Comparison of ENCODE assay signal across 8 cellular contexts in the genomic region with DNA sequence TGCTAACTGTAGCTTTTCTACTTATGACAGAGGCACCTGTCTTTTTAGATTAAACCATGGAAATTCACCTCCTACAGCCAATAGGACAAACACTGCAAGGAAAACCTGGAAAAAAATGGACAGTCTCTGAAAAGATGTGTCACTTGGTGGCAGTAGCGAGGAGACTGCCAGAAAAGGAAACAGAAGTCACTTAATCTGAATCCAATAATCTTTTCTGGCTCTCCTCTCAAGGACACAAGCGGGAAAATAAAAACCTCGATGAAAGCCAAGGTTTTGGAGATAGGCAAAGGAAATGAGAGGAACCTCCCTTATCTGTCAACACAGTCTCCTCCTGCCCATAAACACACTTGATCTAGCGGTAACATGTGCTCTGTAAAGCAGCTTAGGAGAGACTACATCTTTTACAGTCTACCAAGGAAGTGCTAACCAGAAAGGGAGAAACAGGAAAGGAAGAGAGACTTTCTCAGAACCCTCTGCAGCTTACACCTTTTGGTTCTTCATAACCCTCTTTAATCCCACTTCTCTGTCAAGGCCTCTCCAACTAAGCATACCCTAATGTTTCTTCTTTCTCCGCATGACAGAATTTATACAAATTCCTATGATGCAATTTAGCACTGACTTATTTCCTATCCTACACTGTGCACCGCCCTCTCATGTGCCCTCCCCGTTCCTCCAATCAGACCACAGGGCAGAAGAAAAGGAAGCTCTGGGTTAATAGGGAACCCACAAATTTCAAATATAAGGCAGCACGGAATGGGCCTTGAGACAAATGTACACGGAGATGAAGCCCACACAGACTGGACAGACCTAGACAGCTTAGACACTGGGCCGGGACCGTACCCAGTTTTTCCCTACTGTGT. TPM values are rescaled to one million over a fixed set of nuclear protein-coding genes. Genes with fewer than 3 reads are reported as not detected.
DNase-seq lines count a peak whose midpoint lies in the region; ATAC-seq and TF ChIP-seq lines count a peak whose summit lies in the region.

No MANE protein-coding gene starts in this region.

- peak; percentile 72 for DNase-seq in DMS53 treated with DMSO at 0.1 percent for 48 hours (lab: John Stamatoyannopoulos, UW; ENCODE audit: unreplicated experiment)
- peak; percentile 60 to 80 for DNase-seq in NCI-H524 (lab: John Stamatoyannopoulos, UW)
- peak; percentile 69 for DNase-seq in adipocyte (ENCODE audit: low read depth)
- DNase-seq in right atrium auricular region (ENCODE audit: low spot score) = no peak
- DNase-seq in skeletal muscle cell (ENCODE audit: low read depth) = no peak
- no peak for DNase-seq in stimulated activated CD4-positive, alpha-beta T cell treated with anti-CD3 and anti-CD28 coated beads, Interleukin-12 subunit alpha, Interleukin-12 subunit beta, amount 100 ng/mL, for 4 hours

- H3K4me1 ChIP-seq in adipocyte (ENCODE audit: control insufficient read depth, insufficient read depth, low read length) (peaks cover 13% of the 10 kb centered on the region), right atrium auricular region (peaks cover 0 to 28% of the 10 kb centered on the region in 2 donors)

- H3K27me3 ChIP-seq in adipocyte (replicated peaks; ENCODE audit: control insufficient read depth, insufficient read depth, low read length) = no peaks in the 10 kb centered on the region
- H3K27me3 ChIP-seq in right atrium auricular region = no peaks in the 10 kb centered on the region

- peak overlapping the region; percentile 33 to 66 for H3K27ac ChIP-seq in right atrium auricular region

- H3K9ac ChIP-seq in adipocyte (ENCODE audit: low read length) = peak overlapping the region; percentile 54

- TF ChIP-seq CTCF in right atrium auricular region (IDR thresholded peaks at IDR 0.05) = peak; percentile 25 to 71

- no peaks in the 10 kb centered on the region for H3K36me3 ChIP-seq in adipocyte (ENCODE audit: control insufficient read depth, insufficient read depth, low read length, severe bottlenecking)
- no peaks in the 10 kb centered on the region for H3K36me3 ChIP-seq in right atrium auricular region

- H3K4me3 ChIP-seq in adipocyte (ENCODE audit: low read length) (peak overlapping the region; percentile 62), right atrium auricular region (no peak overlapping the region), skeletal muscle cell (ENCODE audit: low read depth, low read length) (peak overlapping the region; percentile 13)

- ATAC-seq in GM19025 (IDR thresholded peaks at IDR 0.05; ENCODE audit: low read depth, unreplicated experiment) = peak; percentile 46
- ATAC-seq in HG03097 (IDR thresholded peaks at IDR 0.05; ENCODE audit: low FRiP score, unreplicated experiment) = peak; percentile 52

- H3K9me3 ChIP-seq in adipocyte (ENCODE audit: control insufficient read depth, low read length) (no peaks in the 10 kb centered on the region), right atrium auricular region (no peaks in the 10 kb centered on the region)

RNA-seq across cellular contexts. Expression of a gene that starts 52.8 kb away (rescaled TPM):
- 10 to 100 TPM; 42.4 to 47.8 TPM for total RNA-seq in right atrium auricular region

Comparison
In these comparisons a context has a peak if more than half of its experiments do, and no peak if none do; other contexts are left out.
1. DNase-seq: peak in DMS53 treated with DMSO at 0.1 percent for 48 hours (single experiment), NCI-H524 (2 of 2) and adipocyte (single experiment); none in right atrium auricular region (single experiment), skeletal muscle cell (single experiment) and stimulated activated CD4-positive, alpha-beta T cell treated with anti-CD3 and anti-CD28 coated beads, Interleukin-12 subunit alpha, Interleukin-12 subunit beta, amount 100 ng/mL, for 4 hours (single experiment).
2. H3K4me3 ChIP-seq: peak in adipocyte (single experiment) and skeletal muscle cell (single experiment); none in right atrium auricular region (0 of 2).